ENCODE assay signal across 27 cellular contexts in genomic region chr15:73558529-73558928, GRCh38.
"Had no signal": no experiment of that assay in that cellular context is flagged by ENCODE, and none has a peak within 500 bp of the region (broad histone marks: within the 10 kb centered on the region; RNA-seq: fewer than 3 reads in every experiment).

No MANE protein-coding gene starts in this region.

- ATAC-seq: left colon; left lung; lower lobe of right lung; naive thymus-derived CD8-positive, alpha-beta T cell; psoas muscle; right lobe of liver; stimulated activated memory B cell treated with anti-CD40 and anti-IgM and Interleukin-4, amounts not matched to agents 10 μg/mL and 1 μg/mL and 100 μg/mL, for 72 hours; stimulated activated naive CD8-positive, alpha-beta T cell treated with anti-CD3 and anti-CD28 coated beads, Interleukin-15, amount 100 ng/mL, for 72 hours had no signal

- H3K4me1 ChIP-seq: lower lobe of right lung, parathyroid adenoma, psoas muscle, right atrium auricular region, right lobe of liver, tibial nerve, uterus had no signal

- H3K9me3 Mint-ChIP-seq: naive thymus-derived CD8-positive, alpha-beta T cell; nephron; neural crest cell; stimulated activated memory B cell treated with anti-CD40 and anti-IgM and Interleukin-4, amounts not matched to agents 10 μg/mL and 1 μg/mL and 100 μg/mL, for 72 hours; stimulated activated naive CD8-positive, alpha-beta T cell treated with anti-CD3 and anti-CD28 coated beads, Interleukin-15, amount 100 ng/mL, for 72 hours; type B pancreatic cell had no signal

- DNase-seq: hippocampal formation; kidney glomerular epithelial cell; left colon; left lung; lower lobe of right lung; mammary epithelial cell; mesenchymal stem cell; naive thymus-derived CD8-positive, alpha-beta T cell; nucleus accumbens; psoas muscle; right lobe of liver; stimulated activated CD4-positive, alpha-beta T cell treated with anti-CD3 and anti-CD28 coated beads, Interleukin-1b, Interleukin-23, amount 100 ng/mL, for 48 hours; stimulated activated CD4-positive, alpha-beta T cell treated with anti-CD3 and anti-CD28 coated beads, Interleukin-2, amount 100 ng/mL, for 48 hours; stimulated activated CD4-positive, alpha-beta T cell treated with anti-CD3 and anti-CD28 coated beads, Interleukin-4, amount 100 ng/mL, for 4 hours; stimulated activated CD8-positive, alpha-beta memory T cell treated with anti-CD3 and anti-CD28 coated beads, Interleukin-4, amount 100 ng/mL, for 48 hours; stimulated activated naive CD4-positive, alpha-beta T cell treated with Interleukin-2 at 50 U/mL for 16 hours; stimulated activated naive CD8-positive, alpha-beta T cell treated with anti-CD3 and anti-CD28 coated beads, Interleukin-15, amount 100 ng/mL, for 72 hours; substantia nigra; uterus had no signal

- H3K9me3 ChIP-seq: left lung, lower lobe of right lung, psoas muscle, right atrium auricular region, right lobe of liver, tibial nerve, uterus had no signal

- H2AFZ ChIP-seq: parathyroid adenoma had no signal

- H3K4me3 Mint-ChIP-seq: naive thymus-derived CD8-positive, alpha-beta T cell; nephron; neural crest cell; stimulated activated memory B cell treated with anti-CD40 and anti-IgM and Interleukin-4, amounts not matched to agents 10 μg/mL and 1 μg/mL and 100 μg/mL, for 72 hours; stimulated activated naive CD8-positive, alpha-beta T cell treated with anti-CD3 and anti-CD28 coated beads, Interleukin-15, amount 100 ng/mL, for 72 hours; type B pancreatic cell had no signal

- H3K27me3 Mint-ChIP-seq: naive thymus-derived CD8-positive, alpha-beta T cell; stimulated activated memory B cell treated with anti-CD40 and anti-IgM and Interleukin-4, amounts not matched to agents 10 μg/mL and 1 μg/mL and 100 μg/mL, for 72 hours; stimulated activated naive CD8-positive, alpha-beta T cell treated with anti-CD3 and anti-CD28 coated beads, Interleukin-15, amount 100 ng/mL, for 72 hours; type B pancreatic cell had no signal

- H3K27me3 ChIP-seq: left lung, right atrium auricular region, right lobe of liver, tibial nerve, uterus had no signal

- H3K79me2 ChIP-seq: parathyroid adenoma had no signal

- H3K4me2 ChIP-seq: smooth muscle cell had no signal

- H3K27ac Mint-ChIP-seq: nephron; stimulated activated memory B cell treated with anti-CD40 and anti-IgM and Interleukin-4, amounts not matched to agents 10 μg/mL and 1 μg/mL and 100 μg/mL, for 72 hours; stimulated activated naive CD8-positive, alpha-beta T cell treated with anti-CD3 and anti-CD28 coated beads, Interleukin-15, amount 100 ng/mL, for 72 hours; type B pancreatic cell had no signal

- H3K9ac ChIP-seq: parathyroid adenoma had no signal

- H3K4me3 ChIP-seq: left lung, lower lobe of right lung, psoas muscle, right atrium auricular region, right lobe of liver, smooth muscle cell, tibial nerve, uterus had no signal

- H3K36me3 ChIP-seq: uterus had no signal

- H3K27ac ChIP-seq: left lung, lower lobe of right lung, parathyroid adenoma, psoas muscle, right atrium auricular region, right lobe of liver, tibial nerve, uterus had no signal

- H3K4me1 Mint-ChIP-seq: naive thymus-derived CD8-positive, alpha-beta T cell; neural crest cell; stimulated activated memory B cell treated with anti-CD40 and anti-IgM and Interleukin-4, amounts not matched to agents 10 μg/mL and 1 μg/mL and 100 μg/mL, for 72 hours; stimulated activated naive CD8-positive, alpha-beta T cell treated with anti-CD3 and anti-CD28 coated beads, Interleukin-15, amount 100 ng/mL, for 72 hours had no signal
